ENCODE assay signal across 8 cellular contexts in genomic region chr1:63522891-63523728, GRCh38. TPM values are rescaled to one million over a fixed set of nuclear protein-coding genes. Genes with fewer than 3 reads are reported as not detected.
DNase-seq lines count a peak whose midpoint lies in the region; ATAC-seq and TF ChIP-seq lines count a peak whose summit lies in the region.

A gene with protein sequence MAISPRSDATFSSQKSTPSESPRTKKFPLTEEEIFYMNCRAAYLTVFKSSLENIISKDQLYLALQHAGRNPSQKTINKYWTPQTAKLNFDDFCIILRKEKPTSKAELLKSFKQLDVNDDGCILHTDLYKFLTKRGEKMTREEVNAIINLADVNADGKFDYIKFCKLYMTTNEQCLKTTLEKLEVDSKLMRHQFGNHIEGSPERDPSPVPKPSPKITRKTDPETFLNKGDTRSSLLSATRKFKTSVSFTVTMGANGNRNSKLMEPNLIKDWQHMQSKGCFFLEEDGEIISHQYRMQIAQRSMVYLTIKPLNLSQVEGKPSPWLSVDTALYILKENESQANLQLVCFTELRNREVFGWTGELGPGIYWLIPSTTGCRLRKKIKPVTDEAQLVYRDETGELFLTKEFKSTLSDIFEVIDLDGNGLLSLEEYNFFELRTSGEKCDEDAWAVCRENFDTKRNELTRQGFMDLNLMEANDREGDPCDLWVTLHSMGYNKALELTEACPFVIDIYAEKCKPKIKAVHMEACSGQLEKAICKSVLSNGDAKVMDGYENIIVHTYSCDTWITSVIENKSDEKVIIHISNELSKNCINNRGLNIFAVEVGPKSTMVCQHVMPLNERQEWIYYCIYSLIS (plus strand): TSS chr1:63523525. CDS start chr1:63525573, 2,048 bp downstream.
A gene with protein sequence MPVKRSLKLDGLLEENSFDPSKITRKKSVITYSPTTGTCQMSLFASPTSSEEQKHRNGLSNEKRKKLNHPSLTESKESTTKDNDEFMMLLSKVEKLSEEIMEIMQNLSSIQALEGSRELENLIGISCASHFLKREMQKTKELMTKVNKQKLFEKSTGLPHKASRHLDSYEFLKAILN (minus strand): TSS chr1:63523225. CDS start chr1:63523133, 92 bp downstream.

- peak within 1 kb of the TSS; percentile 64 to 76 for H3K4me3 ChIP-seq in right atrium auricular region
- H3K4me3 ChIP-seq in prostate gland, result peak within 1 kb of the TSS; percentile 51 to 64
- H3K4me3 ChIP-seq in urinary bladder (ENCODE audit: low read depth, low read length), result peak within 1 kb of the TSS; percentile 52

- peak within 1 kb of the TSS; percentile 97 for H3K27ac Mint-ChIP-seq in T-helper 1 cell treated with Interleukin-12 subunit alpha and Interleukin-12 subunit beta and Interleukin-4 antibody, amounts not matched to agents 30 μg/mL and 1 μg/mL, for 36 hours

- no peaks in the 10 kb centered on the region for H3K9me3 ChIP-seq in right atrium auricular region
- no peaks in the 10 kb centered on the region for H3K9me3 ChIP-seq in prostate gland

- peaks cover 4% of the 10 kb centered on the region for H3K36me3 Mint-ChIP-seq in T-helper 1 cell treated with Interleukin-12 subunit alpha and Interleukin-12 subunit beta and Interleukin-4 antibody, amounts not matched to agents 30 μg/mL and 1 μg/mL, for 36 hours (ENCODE audit: low read depth)

- no peaks in the 10 kb centered on the region for H3K9me3 Mint-ChIP-seq in T-helper 1 cell treated with Interleukin-12 subunit alpha and Interleukin-12 subunit beta and Interleukin-4 antibody, amounts not matched to agents 30 μg/mL and 1 μg/mL, for 36 hours

- peak; percentile 95 for DNase-seq in NCI-H146 (lab: John Stamatoyannopoulos, UW)
- DNase-seq in right atrium auricular region (ENCODE audit: low spot score), result peak; percentile 88
- peak; percentile 78 for DNase-seq in prostate gland (ENCODE audit: low spot score)

- H3K27ac ChIP-seq in angular gyrus (ENCODE audit: low read depth, low read length) (peak within 1 kb of the TSS; percentile 99), right atrium auricular region (peak within 1 kb of the TSS; percentile 91 to 92), prostate gland (peak within 1 kb of the TSS; percentile 93 to 96), urinary bladder (ENCODE audit: low read depth) (peak within 1 kb of the TSS; percentile 53)

- intact Hi-C loops in prostate gland (cut with DNase I), result no loop called here

- H3K36me3 ChIP-seq in right atrium auricular region (peaks cover 4% of the 10 kb centered on the region), prostate gland (no peaks in the 10 kb centered on the region), urinary bladder (ENCODE audit: insufficient read depth) (no peaks in the 10 kb centered on the region)

- H3K27me3 ChIP-seq in right atrium auricular region (no peaks in the 10 kb centered on the region), prostate gland (replicated peaks; ENCODE audit: insufficient read depth) (no peaks in the 10 kb centered on the region)

- no peaks in the 10 kb centered on the region for H3K27me3 Mint-ChIP-seq in T-helper 1 cell treated with Interleukin-12 subunit alpha and Interleukin-12 subunit beta and Interleukin-4 antibody, amounts not matched to agents 30 μg/mL and 1 μg/mL, for 36 hours (ENCODE audit: low read depth)

- TF ChIP-seq POLR2A in GM15510 (IDR thresholded peaks at IDR 0.05; ENCODE audit: borderline replicate concordance, extremely low read depth, insufficient read length), result peak; percentile 55
- peak; percentile 47 for TF ChIP-seq POLR2A in prostate gland (IDR thresholded peaks at IDR 0.05)

- H3K4me1 Mint-ChIP-seq in T-helper 1 cell treated with Interleukin-12 subunit alpha and Interleukin-12 subunit beta and Interleukin-4 antibody, amounts not matched to agents 30 μg/mL and 1 μg/mL, for 36 hours (ENCODE audit: low read depth), result peaks cover 28% of the 10 kb centered on the region

- TF ChIP-seq CTCF in right atrium auricular region (IDR thresholded peaks at IDR 0.05) (no peak), prostate gland (IDR thresholded peaks at IDR 0.05) (peak in 1 of 4 experiments; percentile 15)

- peak within 1 kb of the TSS; percentile 91 for H3K4me3 Mint-ChIP-seq in T-helper 1 cell treated with Interleukin-12 subunit alpha and Interleukin-12 subunit beta and Interleukin-4 antibody, amounts not matched to agents 30 μg/mL and 1 μg/mL, for 36 hours

- peak; percentile 88 for ATAC-seq in HG02870 (IDR thresholded peaks at IDR 0.05; ENCODE audit: unreplicated experiment)

- WGBS in prostate gland, result under 1% methylated on average over 50 of the region's 50 CpGs
- under 1% methylated on average over 50 of the region's 50 CpGs for WGBS in urinary bladder

- H3K4me1 ChIP-seq in right atrium auricular region (peaks cover 0 to 19% of the 10 kb centered on the region in 2 donors), prostate gland (replicated peaks) (no peaks in the 10 kb centered on the region), urinary bladder (ENCODE audit: insufficient read depth) (no peaks in the 10 kb centered on the region)

RNA-seq across cellular contexts. Expression of the first gene that starts in this region (rescaled TPM):
- total RNA-seq in right atrium auricular region (1 to 10 TPM; 5.6 to 6.7 TPM), prostate gland (10 to 100 TPM in 1 of 2 donors, 1 to 10 TPM in 1; 9.8 to 11.6 TPM), urinary bladder (30.4 TPM)
- polyA plus RNA-seq in urinary bladder, result 4.4 TPM

RNA-seq across cellular contexts. Expression of the second gene that starts in this region (rescaled TPM):
- total RNA-seq in right atrium auricular region, result 1 to 10 TPM; 5.0 to 5.7 TPM
- total RNA-seq in prostate gland, result 10 to 100 TPM in 1 of 2 donors, 1 to 10 TPM in 1; 7.4 to 16.1 TPM
- 96.1 TPM for total RNA-seq in urinary bladder
- 10.9 TPM for polyA plus RNA-seq in urinary bladder

Comparison
In these comparisons a context has a peak if more than half of its experiments do, and no peak if none do; other contexts are left out.
1. Peak in every context shown above with its lines: DNase-seq, ATAC-seq, H3K4me3 ChIP-seq and H3K27ac ChIP-seq.